In the genomic region with DNA sequence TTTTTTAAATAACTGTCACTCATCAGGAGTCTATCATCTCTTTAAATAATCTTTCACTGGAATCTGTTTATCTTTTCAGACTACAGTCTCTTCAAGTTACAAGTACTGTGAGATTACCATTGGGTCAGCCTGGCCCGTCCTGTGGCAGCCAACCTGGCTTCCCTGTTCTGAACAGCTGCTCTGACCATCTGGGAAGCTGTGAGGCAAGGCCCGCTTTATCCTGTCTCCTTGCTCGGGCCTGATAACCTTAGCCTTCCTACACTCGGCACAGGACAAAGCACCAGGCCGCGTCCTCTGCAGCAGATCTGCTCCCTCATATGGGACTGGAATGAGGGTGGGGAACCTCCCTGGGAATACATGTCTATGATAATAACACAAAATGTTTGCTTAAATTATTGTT, we compare ENCODE assay signal across 15 cellular contexts.
DNase-seq lines count a peak whose midpoint lies in the region; FAIRE-seq and TF ChIP-seq lines count a peak whose summit lies in the region.
"Had no signal": no experiment of that assay in that cellular context is flagged by ENCODE, and none has a peak within 500 bp of the region (broad histone marks: within the 10 kb centered on the region; RNA-seq: fewer than 3 reads in every experiment).

No MANE protein-coding gene starts in this region.

- no peak for TF ChIP-seq CTCF in kidney (IDR thresholded peaks at IDR 0.05; ENCODE audit: borderline replicate concordance, extremely low read depth, insufficient read depth)

- H3K27ac ChIP-seq in kidney (ENCODE audit: low read depth in 2 of 2, low read length in 2 of 2): no peak overlapping the region
- H3K27ac ChIP-seq: neutrophil, tibial artery had no signal

- H3K4me1 ChIP-seq in kidney (ENCODE audit: control insufficient read depth in 1 of 2, insufficient read depth in 1 of 2, low read depth in 1 of 2, low read length in 2 of 2): peaks cover 0 to 8% of the 10 kb centered on the region in 2 donors

- no peaks in the 10 kb centered on the region for H3K9me3 ChIP-seq in kidney (ENCODE audit: control insufficient read depth in 1 of 2, low read length in 2 of 2)
- H3K9me3 ChIP-seq: neutrophil, tibial artery had no signal

- no peak overlapping the region for H3K4me3 ChIP-seq in kidney (ENCODE audit: low read length in 2 of 2)
- H3K4me3 ChIP-seq: tibial artery had no signal

- H3K36me3 ChIP-seq in kidney (ENCODE audit: control insufficient read depth in 1 of 2, insufficient read depth in 2 of 2, low read length in 2 of 2): no peaks in the 10 kb centered on the region
- H3K36me3 ChIP-seq: neutrophil, tibial artery had no signal

- H3K9ac ChIP-seq in kidney (ENCODE audit: low read length in 2 of 2): no peak overlapping the region

- FAIRE-seq in kidney (lab: Jason Lieb, UNC): no peak

- peak; percentile 52 for DNase-seq in DMS53 (lab: John Stamatoyannopoulos, UW)
- no peak for DNase-seq in DMS53 treated with DMSO at 0.1 percent for 48 hours (lab: John Stamatoyannopoulos, UW; ENCODE audit: unreplicated experiment)
- peak; percentile 67 for DNase-seq in NCI-H2171 treated with DMSO at 0.1 percent for 48 hours (lab: John Stamatoyannopoulos, UW)
- peak; percentile 70 for DNase-seq in amniotic epithelial cell (ENCODE audit: low read depth)
- peak; percentile 65 for DNase-seq in myocyte (ENCODE audit: low read depth)
- DNase-seq in kidney: no peak
- DNase-seq in NCI-H345 treated with DMSO at 0.1 percent for 48 hours (lab: John Stamatoyannopoulos, UW; ENCODE audit: unreplicated experiment): no peak
- no peak for DNase-seq in NCI-H2196 treated with DMSO at 0.1 percent for 48 hours (lab: John Stamatoyannopoulos, UW; ENCODE audit: unreplicated experiment)
- DNase-seq: activated T-cell treated with anti-CD3 and anti-CD28 coated beads, Interleukin-2, amount 50 U/mL, for 48 hours; HCEC 1CT; MM.1S; NCI-H226; RPMI8226; tibial artery had no signal

- intact Hi-C loops in kidney (cut with DNase I): no loop called here

Comparison
In these comparisons a context has a peak if more than half of its experiments do, and no peak if none do; other contexts are left out.
1. DNase-seq: peak in DMS53 (single experiment), NCI-H2171 treated with DMSO at 0.1 percent for 48 hours (single experiment), amniotic epithelial cell (single experiment) and myocyte (single experiment); none in DMS53 treated with DMSO at 0.1 percent for 48 hours (single experiment), kidney (single experiment), NCI-H345 treated with DMSO at 0.1 percent for 48 hours (single experiment) and NCI-H2196 treated with DMSO at 0.1 percent for 48 hours (single experiment).